In genomic region chr19:41328157-41328817, GRCh38 we compare ENCODE assay signal across 8 cellular contexts. TPM values are rescaled to one million over a fixed set of nuclear protein-coding genes. Genes with fewer than 3 reads are reported as not detected.
DNase-seq lines count a peak whose midpoint lies in the region; ATAC-seq, FAIRE-seq and TF ChIP-seq lines count a peak whose summit lies in the region.

No MANE protein-coding gene starts in this region.

- DNase-seq in activated CD4-positive, alpha-beta T cell treated with anti-CD3 and anti-CD28 coated beads for 36 hours: peak; percentile 81
- no peak for DNase-seq in activated CD4-positive, alpha-beta T cell treated with anti-CD3 and anti-CD28 coated beads, Interleukin-2, amount 50 U/mL, for 1 hour
- DNase-seq in HTR-8/SVneo (ENCODE audit: insufficient read length, low spot score): no peak
- no peak for DNase-seq in natural killer cell
- DNase-seq in NCI-H187 treated with DMSO at 0.1 percent for 48 hours (lab: John Stamatoyannopoulos, UW): no peak
- DNase-seq in HPDE6-E6E7 (ENCODE audit: extremely low spot score): no peak

- H3K36me3 Mint-ChIP-seq in activated CD4-positive, alpha-beta T cell treated with anti-CD3 and anti-CD28 coated beads for 36 hours (ENCODE audit: low read depth): peaks cover 49% of the 10 kb centered on the region
- peaks cover under 1% of the 10 kb centered on the region for H3K36me3 Mint-ChIP-seq in brain
- H3K36me3 Mint-ChIP-seq in natural killer cell: no peaks in the 10 kb centered on the region

- TF ChIP-seq CTCF in brain (conservative IDR thresholded peaks at IDR 0.05): no peak
- no peak for TF ChIP-seq CTCF in natural killer cell (IDR thresholded peaks at IDR 0.05)

- intact Hi-C loops in activated CD4-positive, alpha-beta T cell treated with anti-CD3 and anti-CD28 coated beads for 36 hours (cut with DNase I, micrococcal nuclease): loop anchor here in 1 of 2 experiments (1.0 kb wide), 1 partner anchor 23 kb away; no protein-coding TSS in a partner anchor
- intact Hi-C loops in natural killer cell (cut with micrococcal nuclease): loop anchor here (1.0 to 5.0 kb wide), 5 partner anchors 20 to 862 kb away; no protein-coding TSS in a partner anchor

- peaks cover 52% of the 10 kb centered on the region for H3K4me1 Mint-ChIP-seq in activated CD4-positive, alpha-beta T cell treated with anti-CD3 and anti-CD28 coated beads for 36 hours
- H3K4me1 Mint-ChIP-seq in brain: peaks cover 63% of the 10 kb centered on the region
- H3K4me1 Mint-ChIP-seq in natural killer cell: peaks cover 82 to 87% of the 10 kb centered on the region in 2 donors

- POLR2A ChIA-PET in activated CD4-positive, alpha-beta T cell treated with anti-CD3 and anti-CD28 coated beads for 36 hours (lab: Charles Lee): interaction anchor here (0.7 to 1.8 kb wide), 7 partner anchors 14 to 578 kb away, joined by 3 to 17 read pairs (median 3); partner anchors contain the start of genes ACTMAP and HNRNPUL1

- peak; percentile 68 for ATAC-seq in activated CD4-positive, alpha-beta T cell treated with anti-CD3 and anti-CD28 coated beads for 36 hours
- peak in 2 of 3 donors; percentile 8 to 52 for ATAC-seq in natural killer cell
- ATAC-seq in HG03469 (IDR thresholded peaks at IDR 0.05; ENCODE audit: unreplicated experiment): no peak

- H3K27ac Mint-ChIP-seq in activated CD4-positive, alpha-beta T cell treated with anti-CD3 and anti-CD28 coated beads for 36 hours: peak overlapping the region; percentile 96
- H3K27ac Mint-ChIP-seq in brain: peak overlapping the region; percentile 10 to 89 (median 61)
- H3K27ac Mint-ChIP-seq in natural killer cell: peak overlapping the region; percentile 94 to 97

- H3K27me3 Mint-ChIP-seq in activated CD4-positive, alpha-beta T cell treated with anti-CD3 and anti-CD28 coated beads for 36 hours: no peaks in the 10 kb centered on the region
- H3K27me3 Mint-ChIP-seq in brain (peaks cover 5% of the 10 kb centered on the region), natural killer cell (ENCODE audit: low read depth in 2 of 2) (no peaks in the 10 kb centered on the region)

- FAIRE-seq in HTR-8/SVneo (lab: Jason Lieb, UNC): peak; percentile 58

- CTCF ChIA-PET in activated CD4-positive, alpha-beta T cell treated with anti-CD3 and anti-CD28 coated beads for 36 hours (lab: Charles Lee): interaction anchor here (0.6 to 2.0 kb wide), 5 partner anchors 15 to 179 kb away, joined by 3 to 9 read pairs (median 3); no protein-coding TSS in a partner anchor

- peak overlapping the region; percentile 63 for H3K4me3 Mint-ChIP-seq in activated CD4-positive, alpha-beta T cell treated with anti-CD3 and anti-CD28 coated beads for 36 hours
- H3K4me3 Mint-ChIP-seq in brain (peak overlapping the region in 4 of 5 experiments; percentile 10 to 23 (median 14)), natural killer cell (peak overlapping the region; percentile 80)

- no peaks in the 10 kb centered on the region for H3K9me3 Mint-ChIP-seq in activated CD4-positive, alpha-beta T cell treated with anti-CD3 and anti-CD28 coated beads for 36 hours (ENCODE audit: low read depth)
- H3K9me3 Mint-ChIP-seq in brain (no peaks in the 10 kb centered on the region), natural killer cell (no peaks in the 10 kb centered on the region)

RNA-seq across cellular contexts. Expression of gene CCDC97, which starts 18.3 kb away (rescaled TPM):
- total RNA-seq in activated CD4-positive, alpha-beta T cell treated with anti-CD3 and anti-CD28 coated beads for 36 hours: 10 to 100 TPM; 21.2 to 21.4 TPM
- polyA plus RNA-seq in brain (ENCODE audit: insufficient read depth, low read depth, low replicate concordance): 32.4 TPM
- total RNA-seq in natural killer cell: 10 to 100 TPM; 41.1 to 44.3 (median 44.0) TPM

RNA-seq across cellular contexts. Expression of gene TGFB1, which starts 25.4 kb away (rescaled TPM):
- total RNA-seq in activated CD4-positive, alpha-beta T cell treated with anti-CD3 and anti-CD28 coated beads for 36 hours: 10 to 100 TPM; 86.2 to 99.0 TPM
- polyA plus RNA-seq in brain (ENCODE audit: insufficient read depth, low read depth, low replicate concordance): 11.2 TPM
- 100 to 1,000 TPM; 682 to 761 (median 729) TPM for total RNA-seq in natural killer cell

RNA-seq across cellular contexts. Expression of gene B9D2, which starts 35.7 kb away (rescaled TPM):
- total RNA-seq in activated CD4-positive, alpha-beta T cell treated with anti-CD3 and anti-CD28 coated beads for 36 hours: 1 to 10 TPM; 4.0 to 5.2 TPM
- 11.8 TPM for polyA plus RNA-seq in brain (ENCODE audit: insufficient read depth, low read depth, low replicate concordance)
- 10 to 100 TPM; 18.1 to 22.2 (median 18.7) TPM for total RNA-seq in natural killer cell

RNA-seq across cellular contexts. Expression of gene TMEM91, which starts 48.0 kb away (rescaled TPM):
- total RNA-seq in activated CD4-positive, alpha-beta T cell treated with anti-CD3 and anti-CD28 coated beads for 36 hours: 1 to 10 TPM; 3.0 to 4.0 TPM
- polyA plus RNA-seq in brain (ENCODE audit: insufficient read depth, low read depth, low replicate concordance): 8.6 TPM
- 10 to 100 TPM; 13.6 to 22.8 (median 20.8) TPM for total RNA-seq in natural killer cell

Comparison
In these comparisons a context has a peak if more than half of its experiments do, and no peak if none do; other contexts are left out.
1. H3K4me3 Mint-ChIP-seq: peak in every context shown above with its lines; median percentile 80 in natural killer cell; 63 in activated CD4-positive, alpha-beta T cell treated with anti-CD3 and anti-CD28 coated beads for 36 hours; 14 in brain.
2. RNA of gene TGFB1, which starts 25.4 kb away (total RNA-seq): 682 to 761 TPM in natural killer cell; 86.2 to 99.0 TPM in activated CD4-positive, alpha-beta T cell treated with anti-CD3 and anti-CD28 coated beads for 36 hours; every median in the first group is over 4 times any median in the second.
3. Peak in every context shown above with its lines, with median percentiles within 50 percentile points of each other: H3K27ac Mint-ChIP-seq.